Comparison of ENCODE assay signal across 1 cellular context in genomic region chr9:5437254-5438216, GRCh38.
TF ChIP-seq lines count a peak whose summit lies in the region.

A gene with protein sequence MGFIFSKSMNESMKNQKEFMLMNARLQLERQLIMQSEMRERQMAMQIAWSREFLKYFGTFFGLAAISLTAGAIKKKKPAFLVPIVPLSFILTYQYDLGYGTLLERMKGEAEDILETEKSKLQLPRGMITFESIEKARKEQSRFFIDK (minus strand): TSS chr9:5437925. CDS start chr9:5431977, 5,948 bp downstream.

TF ChIP-seq in HepG2, 621 proteins besides CTCF, POLR2A, EP300 and RAD21 (continued from another document and continues in another):
- TF ChIP-seq, protein P1, sequence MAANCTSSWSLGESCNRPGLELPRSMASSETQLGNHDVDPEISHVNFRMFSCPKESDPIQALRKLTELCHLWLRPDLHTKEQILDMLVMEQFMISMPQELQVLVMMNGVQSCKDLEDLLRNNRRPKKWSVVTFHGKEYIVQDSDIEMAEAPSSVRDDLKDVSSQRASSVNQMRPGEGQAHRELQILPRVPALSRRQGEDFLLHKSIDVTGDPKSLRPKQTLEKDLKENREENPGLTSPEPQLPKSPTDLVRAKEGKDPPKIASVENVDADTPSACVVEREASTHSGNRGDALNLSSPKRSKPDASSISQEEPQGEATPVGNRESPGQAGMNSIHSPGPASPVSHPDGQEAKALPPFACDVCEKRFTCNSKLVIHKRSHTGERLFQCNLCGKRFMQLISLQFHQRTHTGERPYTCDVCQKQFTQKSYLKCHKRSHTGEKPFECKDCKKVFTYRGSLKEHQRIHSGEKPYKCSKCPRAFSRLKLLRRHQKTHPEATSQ (CRISPR knock-in tag; IDR thresholded peaks at IDR 0.05; ENCODE audit: borderline replicate concordance), result peak; percentile 85; the same call in 1 of the 2 replicates
- TF ChIP-seq CHCHD3 (CRISPR knock-in tag; IDR thresholded peaks at IDR 0.05), result no peak
- TF ChIP-seq ZFP82 (CRISPR knock-in tag; IDR thresholded peaks at IDR 0.05; ENCODE audit: borderline replicate concordance), result peak; percentile 34; the same call in 1 of the 2 replicates
- peak; percentile 81; the same call in 1 of the 2 replicates for TF ChIP-seq ZNF556 (CRISPR knock-in tag; IDR thresholded peaks at IDR 0.05; ENCODE audit: borderline replicate concordance)
- TF ChIP-seq ZMAT3 (CRISPR knock-in tag; conservative IDR thresholded peaks at IDR 0.05), result peak; percentile 55; the same call in 1 of the 2 replicates
- TF ChIP-seq SKIL (CRISPR knock-in tag; IDR thresholded peaks at IDR 0.05; ENCODE audit: borderline replicate concordance), result no peak
- no peak for TF ChIP-seq FOXA1 (IDR thresholded peaks at IDR 0.05)
- 0 out of 2 replicates have a peak, but pooled peaks have one; percentile 12 for TF ChIP-seq FOXA1 (CRISPR knock-in tag; IDR thresholded peaks at IDR 0.05)
- TF ChIP-seq ARNT2 (CRISPR knock-in tag; IDR thresholded peaks at IDR 0.05; ENCODE audit: low read depth), result peak; percentile 72
- peak; percentile 71 for TF ChIP-seq ZNF292 (CRISPR knock-in tag; IDR thresholded peaks at IDR 0.05; ENCODE audit: borderline replicate concordance, low read depth)
- 0 out of 2 replicates have a peak, but pooled peaks have one; percentile 29 for TF ChIP-seq ZNF124 (CRISPR knock-in tag; IDR thresholded peaks at IDR 0.05)
- peak; percentile 60; the same call in 1 of the 2 replicates for TF ChIP-seq SNAPC2 (CRISPR knock-in tag; IDR thresholded peaks at IDR 0.05)
- TF ChIP-seq CENPT (CRISPR knock-in tag; IDR thresholded peaks at IDR 0.05; ENCODE audit: low read depth), result 0 out of 2 replicates have a peak, but pooled peaks have one; percentile 42
- TF ChIP-seq, protein P2, sequence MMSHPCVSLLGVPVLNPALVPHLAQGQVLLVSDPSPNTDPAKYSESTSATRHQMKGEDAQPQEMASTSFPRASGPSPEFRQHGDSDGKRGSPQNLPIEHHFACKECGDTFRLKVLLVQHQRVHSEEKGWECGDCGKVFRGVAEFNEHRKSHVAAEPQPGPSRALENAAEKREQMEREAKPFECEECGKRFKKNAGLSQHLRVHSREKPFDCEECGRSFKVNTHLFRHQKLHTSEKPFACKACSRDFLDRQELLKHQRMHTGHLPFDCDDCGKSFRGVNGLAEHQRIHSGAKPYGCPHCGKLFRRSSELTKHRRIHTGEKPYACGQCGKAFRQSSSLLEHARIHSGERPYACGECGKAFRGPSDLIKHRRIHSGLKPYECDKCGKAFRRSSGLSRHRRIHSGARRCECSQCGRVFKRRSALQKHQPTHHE (CRISPR knock-in tag; IDR thresholded peaks at IDR 0.05; ENCODE audit: borderline replicate concordance), result 0 out of 2 replicates have a peak, but pooled peaks have one; percentile 46
- peak; percentile 81; the same call in 1 of the 2 replicates for TF ChIP-seq TBX2 (CRISPR knock-in tag; IDR thresholded peaks at IDR 0.05; ENCODE audit: borderline replicate concordance)
- TF ChIP-seq, protein P3, sequence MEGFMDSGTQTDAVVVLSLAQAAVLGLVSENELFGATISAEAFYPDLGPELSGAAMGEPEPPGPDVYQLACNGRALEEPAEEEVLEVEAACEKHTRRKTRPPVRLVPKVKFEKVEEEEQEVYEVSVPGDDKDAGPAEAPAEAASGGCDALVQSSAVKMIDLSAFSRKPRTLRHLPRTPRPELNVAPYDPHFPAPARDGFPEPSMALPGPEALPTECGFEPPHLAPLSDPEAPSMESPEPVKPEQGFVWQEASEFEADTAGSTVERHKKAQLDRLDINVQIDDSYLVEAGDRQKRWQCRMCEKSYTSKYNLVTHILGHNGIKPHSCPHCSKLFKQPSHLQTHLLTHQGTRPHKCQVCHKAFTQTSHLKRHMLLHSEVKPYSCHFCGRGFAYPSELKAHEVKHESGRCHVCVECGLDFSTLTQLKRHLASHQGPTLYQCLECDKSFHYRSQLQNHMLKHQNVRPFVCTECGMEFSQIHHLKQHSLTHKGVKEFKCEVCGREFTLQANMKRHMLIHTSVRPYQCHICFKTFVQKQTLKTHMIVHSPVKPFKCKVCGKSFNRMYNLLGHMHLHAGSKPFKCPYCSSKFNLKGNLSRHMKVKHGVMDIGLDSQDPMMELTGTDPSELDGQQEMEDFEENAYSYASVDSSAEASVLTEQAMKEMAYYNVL (CRISPR knock-in tag; IDR thresholded peaks at IDR 0.05; ENCODE audit: borderline replicate concordance), result peak; percentile 74; the same call in 1 of the 2 replicates
- TF ChIP-seq CCDC6 (CRISPR knock-in tag; IDR thresholded peaks at IDR 0.05), result peak; percentile 13; the same call in 1 of the 2 replicates
- TF ChIP-seq NR2C2 (CRISPR knock-in tag; IDR thresholded peaks at IDR 0.05; ENCODE audit: borderline replicate concordance), result peak; percentile 99
- peak; percentile 84; the same call in 1 of the 2 replicates for TF ChIP-seq BORCS8-MEF2B (CRISPR knock-in tag; IDR thresholded peaks at IDR 0.05)
- peak; percentile 87 for TF ChIP-seq ZNF317 (CRISPR knock-in tag; IDR thresholded peaks at IDR 0.05)
- peak; percentile 28; the same call in 1 of the 2 replicates for TF ChIP-seq CBX5 (CRISPR knock-in tag; IDR thresholded peaks at IDR 0.05; ENCODE audit: borderline replicate concordance)
- no peak for TF ChIP-seq ZNF737 (CRISPR knock-in tag; IDR thresholded peaks at IDR 0.05; ENCODE audit: borderline replicate concordance)
- no peak; the same call in 1 of the 2 replicates for TF ChIP-seq SAFB2 (CRISPR knock-in tag; IDR thresholded peaks at IDR 0.05; ENCODE audit: borderline replicate concordance, low read depth)
- no peak for TF ChIP-seq WIZ (CRISPR knock-in tag; IDR thresholded peaks at IDR 0.05)
- TF ChIP-seq TEF (CRISPR knock-in tag; IDR thresholded peaks at IDR 0.05), result no peak
- TF ChIP-seq HNF4A (CRISPR knock-in tag; IDR thresholded peaks at IDR 0.05), result peak; percentile 45
- no peak for TF ChIP-seq ZNF234 (CRISPR knock-in tag; conservative IDR thresholded peaks at IDR 0.05)
- no peak for TF ChIP-seq ATAD3A (CRISPR knock-in tag; IDR thresholded peaks at IDR 0.05)
- no peak; the same call in 1 of the 2 replicates for TF ChIP-seq KDM5A (IDR thresholded peaks at IDR 0.05; ENCODE audit: borderline replicate concordance, low read length)
- TF ChIP-seq ZNF543 (CRISPR knock-in tag; IDR thresholded peaks at IDR 0.05), result peak; percentile 79; the same call in 1 of the 2 replicates
- no peak for TF ChIP-seq ATRX (CRISPR knock-in tag; IDR thresholded peaks at IDR 0.05; ENCODE audit: borderline replicate concordance)
- 0 out of 2 replicates have a peak, but pooled peaks have one; percentile 46 for TF ChIP-seq JUND (CRISPR knock-in tag; IDR thresholded peaks at IDR 0.05)
- no peak for TF ChIP-seq ZHX2 (IDR thresholded peaks at IDR 0.05; ENCODE audit: low read depth)
- peak; percentile 81; the same call in 1 of the 2 replicates for TF ChIP-seq ZHX2 (CRISPR knock-in tag; IDR thresholded peaks at IDR 0.05; ENCODE audit: borderline replicate concordance)
- TF ChIP-seq, protein P4, sequence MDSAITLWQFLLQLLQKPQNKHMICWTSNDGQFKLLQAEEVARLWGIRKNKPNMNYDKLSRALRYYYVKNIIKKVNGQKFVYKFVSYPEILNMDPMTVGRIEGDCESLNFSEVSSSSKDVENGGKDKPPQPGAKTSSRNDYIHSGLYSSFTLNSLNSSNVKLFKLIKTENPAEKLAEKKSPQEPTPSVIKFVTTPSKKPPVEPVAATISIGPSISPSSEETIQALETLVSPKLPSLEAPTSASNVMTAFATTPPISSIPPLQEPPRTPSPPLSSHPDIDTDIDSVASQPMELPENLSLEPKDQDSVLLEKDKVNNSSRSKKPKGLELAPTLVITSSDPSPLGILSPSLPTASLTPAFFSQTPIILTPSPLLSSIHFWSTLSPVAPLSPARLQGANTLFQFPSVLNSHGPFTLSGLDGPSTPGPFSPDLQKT (CRISPR knock-in tag; IDR thresholded peaks at IDR 0.05; ENCODE audit: borderline replicate concordance), result no peak
- no peak for TF ChIP-seq RCOR2 (CRISPR knock-in tag; IDR thresholded peaks at IDR 0.05)
- TF ChIP-seq ZMYM3 (CRISPR knock-in tag; IDR thresholded peaks at IDR 0.05), result no peak; the same call in 1 of the 2 replicates
- TF ChIP-seq ZNF766 (CRISPR knock-in tag; IDR thresholded peaks at IDR 0.05; ENCODE audit: borderline replicate concordance), result peak; percentile 51; the same call in 1 of the 2 replicates
- TF ChIP-seq ZNF160 (CRISPR knock-in tag; IDR thresholded peaks at IDR 0.05), result peak; percentile 92
- TF ChIP-seq, protein P5, sequence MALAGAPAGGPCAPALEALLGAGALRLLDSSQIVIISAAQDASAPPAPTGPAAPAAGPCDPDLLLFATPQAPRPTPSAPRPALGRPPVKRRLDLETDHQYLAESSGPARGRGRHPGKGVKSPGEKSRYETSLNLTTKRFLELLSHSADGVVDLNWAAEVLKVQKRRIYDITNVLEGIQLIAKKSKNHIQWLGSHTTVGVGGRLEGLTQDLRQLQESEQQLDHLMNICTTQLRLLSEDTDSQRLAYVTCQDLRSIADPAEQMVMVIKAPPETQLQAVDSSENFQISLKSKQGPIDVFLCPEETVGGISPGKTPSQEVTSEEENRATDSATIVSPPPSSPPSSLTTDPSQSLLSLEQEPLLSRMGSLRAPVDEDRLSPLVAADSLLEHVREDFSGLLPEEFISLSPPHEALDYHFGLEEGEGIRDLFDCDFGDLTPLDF (CRISPR knock-in tag; IDR thresholded peaks at IDR 0.05), result peak; percentile 63
- no peak for TF ChIP-seq SRY (CRISPR knock-in tag; IDR thresholded peaks at IDR 0.05)
- TF ChIP-seq ZBTB26 (CRISPR knock-in tag; IDR thresholded peaks at IDR 0.05; ENCODE audit: borderline replicate concordance), result no peak
- peak; percentile 67 for TF ChIP-seq ZNF264 (CRISPR knock-in tag; IDR thresholded peaks at IDR 0.05)
- peak; percentile 99 for TF ChIP-seq HNRNPLL (IDR thresholded peaks at IDR 0.05; ENCODE audit: low read depth, low read length, poor library complexity, severe bottlenecking)
- TF ChIP-seq ZNF367 (CRISPR knock-in tag; IDR thresholded peaks at IDR 0.05; ENCODE audit: borderline replicate concordance), result 0 out of 2 replicates have a peak, but pooled peaks have one; percentile 50
- peak; percentile 54; the same call in 1 of the 2 replicates for TF ChIP-seq NR2F2 (IDR thresholded peaks at IDR 0.05; ENCODE audit: borderline replicate concordance, low read depth)
- TF ChIP-seq IRF2 (CRISPR knock-in tag; IDR thresholded peaks at IDR 0.05), result peak; percentile 69; the same call in 1 of the 2 replicates
- TF ChIP-seq ZNF563 (CRISPR knock-in tag; IDR thresholded peaks at IDR 0.05), result peak; percentile 51; the same call in 1 of the 2 replicates
